2 cellular contexts compared by ENCODE assay signal in genomic region chr2:60513996-60514395, GRCh38.
TF ChIP-seq lines count a peak whose summit lies in the region.

No MANE protein-coding gene starts in this region.

TF ChIP-seq in H1, 55 proteins besides CTCF, POLR2A, EP300 and RAD21:
- no peak for TF ChIP-seq SP2 (IDR thresholded peaks at IDR 0.05; ENCODE audit: low read length)
- no peak for TF ChIP-seq SIN3A (conservative IDR thresholded peaks at IDR 0.05 in 1 of 2, IDR thresholded peaks at IDR 0.05 in 1 of 2; ENCODE audit: low read depth in 1 of 2, low read length in 2 of 2)
- no peak for TF ChIP-seq CBX5 (IDR thresholded peaks at IDR 0.05; ENCODE audit: low read depth, low read length)

TF ChIP-seq in GM23338, 12 proteins besides CTCF, POLR2A, EP300 and RAD21:
- TF ChIP-seq NANOG (IDR thresholded peaks at IDR 0.05; ENCODE audit: borderline replicate concordance) (no peak), EZH2phosphoT487 (IDR thresholded peaks at IDR 0.05; ENCODE audit: unreplicated experiment) (no peak), STAT1 (IDR thresholded peaks at IDR 0.05; ENCODE audit: unreplicated experiment) (no peak)
- TF ChIP-seq, protein P1, sequence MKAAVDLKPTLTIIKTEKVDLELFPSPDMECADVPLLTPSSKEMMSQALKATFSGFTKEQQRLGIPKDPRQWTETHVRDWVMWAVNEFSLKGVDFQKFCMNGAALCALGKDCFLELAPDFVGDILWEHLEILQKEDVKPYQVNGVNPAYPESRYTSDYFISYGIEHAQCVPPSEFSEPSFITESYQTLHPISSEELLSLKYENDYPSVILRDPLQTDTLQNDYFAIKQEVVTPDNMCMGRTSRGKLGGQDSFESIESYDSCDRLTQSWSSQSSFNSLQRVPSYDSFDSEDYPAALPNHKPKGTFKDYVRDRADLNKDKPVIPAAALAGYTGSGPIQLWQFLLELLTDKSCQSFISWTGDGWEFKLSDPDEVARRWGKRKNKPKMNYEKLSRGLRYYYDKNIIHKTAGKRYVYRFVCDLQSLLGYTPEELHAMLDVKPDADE (IDR thresholded peaks at IDR 0.05), result no peak
- TF ChIP-seq, protein P2, sequence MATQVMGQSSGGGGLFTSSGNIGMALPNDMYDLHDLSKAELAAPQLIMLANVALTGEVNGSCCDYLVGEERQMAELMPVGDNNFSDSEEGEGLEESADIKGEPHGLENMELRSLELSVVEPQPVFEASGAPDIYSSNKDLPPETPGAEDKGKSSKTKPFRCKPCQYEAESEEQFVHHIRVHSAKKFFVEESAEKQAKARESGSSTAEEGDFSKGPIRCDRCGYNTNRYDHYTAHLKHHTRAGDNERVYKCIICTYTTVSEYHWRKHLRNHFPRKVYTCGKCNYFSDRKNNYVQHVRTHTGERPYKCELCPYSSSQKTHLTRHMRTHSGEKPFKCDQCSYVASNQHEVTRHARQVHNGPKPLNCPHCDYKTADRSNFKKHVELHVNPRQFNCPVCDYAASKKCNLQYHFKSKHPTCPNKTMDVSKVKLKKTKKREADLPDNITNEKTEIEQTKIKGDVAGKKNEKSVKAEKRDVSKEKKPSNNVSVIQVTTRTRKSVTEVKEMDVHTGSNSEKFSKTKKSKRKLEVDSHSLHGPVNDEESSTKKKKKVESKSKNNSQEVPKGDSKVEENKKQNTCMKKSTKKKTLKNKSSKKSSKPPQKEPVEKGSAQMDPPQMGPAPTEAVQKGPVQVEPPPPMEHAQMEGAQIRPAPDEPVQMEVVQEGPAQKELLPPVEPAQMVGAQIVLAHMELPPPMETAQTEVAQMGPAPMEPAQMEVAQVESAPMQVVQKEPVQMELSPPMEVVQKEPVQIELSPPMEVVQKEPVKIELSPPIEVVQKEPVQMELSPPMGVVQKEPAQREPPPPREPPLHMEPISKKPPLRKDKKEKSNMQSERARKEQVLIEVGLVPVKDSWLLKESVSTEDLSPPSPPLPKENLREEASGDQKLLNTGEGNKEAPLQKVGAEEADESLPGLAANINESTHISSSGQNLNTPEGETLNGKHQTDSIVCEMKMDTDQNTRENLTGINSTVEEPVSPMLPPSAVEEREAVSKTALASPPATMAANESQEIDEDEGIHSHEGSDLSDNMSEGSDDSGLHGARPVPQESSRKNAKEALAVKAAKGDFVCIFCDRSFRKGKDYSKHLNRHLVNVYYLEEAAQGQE (IDR thresholded peaks at IDR 0.05; ENCODE audit: unreplicated experiment), result no peak
